ENCODE assay signal across 17 cellular contexts in genomic region chr4:185149392-185149791, GRCh38.
"Had no signal": no experiment of that assay in that cellular context is flagged by ENCODE, and none has a peak within 500 bp of the region (broad histone marks: within the 10 kb centered on the region; RNA-seq: fewer than 3 reads in every experiment).

No MANE protein-coding gene starts in this region.

- H3K4me1 ChIP-seq: upper lobe of right lung had no signal

- H3K27me3 ChIP-seq: esophagus squamous epithelium, upper lobe of right lung had no signal

- H3K27ac ChIP-seq: esophagus squamous epithelium, upper lobe of right lung had no signal

- DNase-seq: activated CD4-positive, alpha-beta T cell treated with anti-CD3 and anti-CD28 coated beads, Interleukin-2, amount 10 ng/mL, durations not matched to agents 7 days and 5 days; activated CD8-positive, alpha-beta memory T cell treated with anti-CD3 and anti-CD28 coated beads, Interleukin-2, amount 50 U/mL, for 4 hours; activated effector memory CD4-positive, alpha-beta T cell treated with Interleukin-2 at 50 U/mL for 16 hours; activated naive CD4-positive, alpha-beta T cell treated with anti-CD3 and anti-CD28 coated beads, Interleukin-2, amount 50 U/mL, for 16 hours; activated T-cell treated with anti-CD3 and anti-CD28 coated beads, Interleukin-2, amount 50 U/mL, for 48 hours; effector memory CD4-positive, alpha-beta T cell; esophagus squamous epithelium; hippocampal formation; left colon; nucleus accumbens; retina; stimulated activated naive CD8-positive, alpha-beta T cell treated with anti-CD3 and anti-CD28 coated beads, Interleukin-15, amount 100 ng/mL, for 72 hours; T1000; upper lobe of right lung had no signal

- H3K4me3 ChIP-seq: esophagus squamous epithelium, lung, upper lobe of right lung had no signal

- H3K9me3 ChIP-seq: esophagus squamous epithelium, upper lobe of right lung had no signal

- ATAC-seq: activated CD4-positive, CD25-positive, alpha-beta regulatory T cell treated with anti-CD3 and anti-CD28 coated beads, Interleukin-2, amount 50 U/mL, for 24 hours; left colon; natural killer cell treated with Interleukin-12 subunit alpha and Interleukin-12 subunit beta and Interleukin-15 and Interleukin-18, amount 100 ng/mL, for 72 hours; stimulated activated naive CD8-positive, alpha-beta T cell treated with anti-CD3 and anti-CD28 coated beads, Interleukin-15, amount 100 ng/mL, for 72 hours; upper lobe of right lung had no signal
